8 cellular contexts compared by ENCODE assay signal in the genomic region with DNA sequence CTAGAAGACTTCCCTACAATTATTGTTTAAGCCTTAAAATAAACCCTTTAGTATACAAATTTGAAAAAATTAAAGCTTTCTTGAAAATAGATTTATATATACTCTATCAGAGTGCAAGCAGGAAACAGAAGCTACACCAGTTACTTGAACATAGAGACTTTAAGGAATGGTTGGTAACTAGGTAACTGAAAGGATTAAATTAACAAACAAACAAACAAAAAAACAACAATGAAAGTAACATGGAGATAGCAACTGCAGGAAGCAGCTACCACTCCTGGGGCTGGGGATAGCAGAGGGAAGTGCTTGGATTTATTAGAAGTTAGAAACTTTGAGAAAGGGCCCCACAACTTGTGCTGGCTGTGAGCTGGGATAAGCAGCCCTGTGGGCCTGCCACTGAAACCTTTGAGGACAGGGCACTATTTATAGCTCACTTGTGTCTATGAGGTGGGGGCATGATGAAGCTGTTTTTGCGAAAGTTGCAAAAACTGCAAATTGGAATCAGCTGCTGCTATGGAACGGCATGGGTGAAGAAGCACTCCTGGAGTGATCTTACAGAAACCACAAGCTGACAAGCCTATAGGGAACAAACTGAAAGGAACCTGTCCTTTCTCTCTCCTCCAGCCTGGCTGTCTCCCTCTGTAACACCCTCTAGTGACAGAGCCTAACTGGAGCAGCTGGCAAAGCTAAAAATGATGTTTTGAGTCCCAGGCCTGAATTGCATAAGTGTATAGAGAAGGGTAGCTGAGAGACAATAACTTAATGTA.
A peak's percentile ranks its signal among the peaks of the same experiment; 100 is the strongest.
DNase-seq lines count a peak whose midpoint lies in the region; ATAC-seq and TF ChIP-seq lines count a peak whose summit lies in the region.

No MANE protein-coding gene starts in this region.

- no peak overlapping the region for H3K27ac ChIP-seq in liver (ENCODE audit: low read depth in 1 of 2, low read length in 2 of 2)
- no peak overlapping the region for H3K27ac ChIP-seq in suprapubic skin
- peak overlapping the region in 2 of 4 donors; percentile 20 to 31 for H3K27ac ChIP-seq in sigmoid colon

- H3K27me3 ChIP-seq in liver (ENCODE audit: control insufficient read depth in 4 of 4, insufficient read depth in 4 of 4, low read length in 3 of 4) (no peaks in the 10 kb centered on the region), suprapubic skin (no peaks in the 10 kb centered on the region), sigmoid colon (no peaks in the 10 kb centered on the region)

- peaks cover 0 to 4% of the 10 kb centered on the region in 2 donors for H3K9me3 Mint-ChIP-seq in activated naive CD4-positive, alpha-beta T cell treated with anti-CD3 and anti-CD28 coated beads, Interleukin-2, amount 50 U/mL, for 72 hours
- no peaks in the 10 kb centered on the region for H3K9me3 Mint-ChIP-seq in central memory CD8-positive, alpha-beta T cell

- TF ChIP-seq RAD21 in liver (IDR thresholded peaks at IDR 0.05), result peak; percentile 53 to 78

- H3K4me1 Mint-ChIP-seq in central memory CD8-positive, alpha-beta T cell, result peaks cover 12% of the 10 kb centered on the region

- no peak for DNase-seq in activated naive CD4-positive, alpha-beta T cell treated with anti-CD3 and anti-CD28 coated beads, Interleukin-2, amount 50 U/mL, for 72 hours (ENCODE audit: low spot score in 2 of 2)
- DNase-seq in activated naive CD4-positive, alpha-beta T cell treated with Interleukin-2 at 50 U/mL for 16 hours, result no peak
- DNase-seq in NCI-H2107 treated with DMSO at 0.1 percent for 48 hours (lab: John Stamatoyannopoulos, UW; ENCODE audit: unreplicated experiment), result peak; percentile 37
- no peak for DNase-seq in central memory CD8-positive, alpha-beta T cell (ENCODE audit: low spot score in 2 of 2)
- DNase-seq in suprapubic skin (ENCODE audit: low spot score in 2 of 2), result no peak
- no peak for DNase-seq in sigmoid colon

- no peaks in the 10 kb centered on the region for H3K36me3 Mint-ChIP-seq in activated naive CD4-positive, alpha-beta T cell treated with anti-CD3 and anti-CD28 coated beads, Interleukin-2, amount 50 U/mL, for 72 hours
- no peaks in the 10 kb centered on the region for H3K36me3 Mint-ChIP-seq in central memory CD8-positive, alpha-beta T cell (ENCODE audit: insufficient read depth)

- no peak overlapping the region for H3K9ac ChIP-seq in liver (ENCODE audit: low read depth in 1 of 2, low read length in 2 of 2)

- TF ChIP-seq EP300 in suprapubic skin (IDR thresholded peaks at IDR 0.05), result no peak
- no peak for TF ChIP-seq EP300 in sigmoid colon (IDR thresholded peaks at IDR 0.05)

- H3K4me3 Mint-ChIP-seq in central memory CD8-positive, alpha-beta T cell, result no peak overlapping the region

- no peak for TF ChIP-seq POLR2A in suprapubic skin (IDR thresholded peaks at IDR 0.05)
- TF ChIP-seq POLR2A in sigmoid colon (IDR thresholded peaks at IDR 0.05), result no peak

- TF ChIP-seq CTCF in liver (IDR thresholded peaks at IDR 0.05; ENCODE audit: low read depth, low read length, missing input control) (peak; percentile 31), suprapubic skin (IDR thresholded peaks at IDR 0.05) (peak in 1 of 2 donors; percentile 29), sigmoid colon (IDR thresholded peaks at IDR 0.05) (no peak)

- peak in 1 of 2 donors; percentile 43 for ATAC-seq in activated naive CD4-positive, alpha-beta T cell treated with anti-CD3 and anti-CD28 coated beads, Interleukin-2, amount 50 U/mL, for 72 hours
- peak; percentile 84 for ATAC-seq in HG02759 (IDR thresholded peaks at IDR 0.05; ENCODE audit: unreplicated experiment)
- peak; percentile 19 for ATAC-seq in central memory CD8-positive, alpha-beta T cell (replicated peaks; ENCODE audit: extremely low read depth, poor library complexity, severe bottlenecking)

- H3K4me1 ChIP-seq in liver (ENCODE audit: control insufficient read depth in 4 of 4, insufficient read depth in 4 of 4, low read length in 3 of 4), result no peaks in the 10 kb centered on the region
- H3K4me1 ChIP-seq in suprapubic skin, result peaks cover 11% of the 10 kb centered on the region
- peaks cover 0 to 10% (median 3%) of the 10 kb centered on the region in 4 donors for H3K4me1 ChIP-seq in sigmoid colon

- 62% methylated on average over 2 of the region's 2 CpGs for WGBS in liver
- 20% methylated on average over 2 of the region's 2 CpGs for WGBS in suprapubic skin
- WGBS in sigmoid colon, 2 donors, result 33 to 46% methylated on average over 2 of the region's 2 CpGs

- H3K36me3 ChIP-seq in liver (ENCODE audit: control insufficient read depth in 4 of 4, insufficient read depth in 3 of 4, low read depth in 1 of 4, low read length in 3 of 4) (no peaks in the 10 kb centered on the region), suprapubic skin (no peaks in the 10 kb centered on the region), sigmoid colon (no peaks in the 10 kb centered on the region)

- H3K27ac Mint-ChIP-seq in activated naive CD4-positive, alpha-beta T cell treated with anti-CD3 and anti-CD28 coated beads, Interleukin-2, amount 50 U/mL, for 72 hours, result peak overlapping the region; percentile 48 to 63
- peak overlapping the region; percentile 18 for H3K27ac Mint-ChIP-seq in central memory CD8-positive, alpha-beta T cell (ENCODE audit: low read depth)

- no peaks in the 10 kb centered on the region for H3K27me3 Mint-ChIP-seq in central memory CD8-positive, alpha-beta T cell

- H3K9me3 ChIP-seq in liver (ENCODE audit: control insufficient read depth in 4 of 4, low read length in 3 of 4) (no peaks in the 10 kb centered on the region), suprapubic skin (no peaks in the 10 kb centered on the region), sigmoid colon (no peaks in the 10 kb centered on the region)

- intact Hi-C loops in sigmoid colon (cut with DNase I), result no loop called here

- H3K4me3 ChIP-seq in liver (ENCODE audit: low read depth in 1 of 3, low read length in 3 of 3), result no peak overlapping the region
- no peak overlapping the region for H3K4me3 ChIP-seq in suprapubic skin
- H3K4me3 ChIP-seq in sigmoid colon, result no peak overlapping the region

TF ChIP-seq in liver, 16 proteins besides CTCF, POLR2A, EP300 and RAD21:
- TF ChIP-seq FOXA1 (IDR thresholded peaks at IDR 0.05) (no peak), JUND (IDR thresholded peaks at IDR 0.05) (no peak), ATF3 (IDR thresholded peaks at IDR 0.05) (no peak), GABPA (IDR thresholded peaks at IDR 0.05 in 1 of 2, conservative IDR thresholded peaks at IDR 0.05 in 1 of 2) (no peak), FOXA2 (IDR thresholded peaks at IDR 0.05) (no peak), NR2F2 (IDR thresholded peaks at IDR 0.05) (no peak)
